In the genomic region with DNA sequence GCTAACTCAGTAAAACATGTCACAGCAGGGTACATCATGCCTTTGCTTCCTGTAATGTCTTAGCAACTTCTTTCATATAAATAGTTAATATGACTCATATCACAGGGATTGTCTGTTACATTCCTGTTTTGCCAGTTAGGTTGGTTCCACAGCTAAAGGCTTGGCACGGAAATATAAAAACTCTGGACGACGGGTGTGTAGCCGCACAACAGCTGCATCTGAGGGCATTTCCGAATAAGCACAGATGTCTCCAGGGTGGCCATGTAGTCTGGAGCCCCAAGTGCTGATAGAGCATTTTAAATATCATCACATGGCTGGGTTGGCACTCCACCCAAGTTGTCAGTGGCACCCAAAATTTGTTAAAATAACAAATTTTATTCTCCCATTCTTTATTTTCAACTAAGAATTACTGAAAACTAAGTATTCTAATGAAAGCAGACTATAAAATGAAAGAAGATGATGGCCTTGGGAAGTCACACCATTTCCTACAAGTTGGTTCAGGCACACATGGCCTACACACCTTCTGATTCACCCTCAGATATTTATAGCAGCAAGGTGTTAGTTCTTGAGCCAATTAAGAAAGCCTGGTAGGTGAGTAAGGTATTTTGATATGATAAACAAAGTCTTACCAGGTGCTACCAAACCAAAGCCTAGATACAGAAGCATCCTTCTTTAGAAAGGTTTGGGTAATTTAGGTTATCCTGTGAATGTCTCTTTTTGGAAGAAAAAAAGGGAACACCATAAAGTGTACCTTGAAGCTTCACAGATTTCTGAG, we compare ENCODE assay signal across 8 cellular contexts.
DNase-seq lines count a peak whose midpoint lies in the region; ATAC-seq and TF ChIP-seq lines count a peak whose summit lies in the region.

No MANE protein-coding gene starts in this region.

- peaks cover 4% of the 10 kb centered on the region for H3K36me3 Mint-ChIP-seq in activated T-cell treated with anti-CD3 and anti-CD28 coated beads, Interleukin-2, amount 50 U/mL, for 24 hours (ENCODE audit: low read depth)

- H3K9me3 Mint-ChIP-seq in activated T-cell treated with anti-CD3 and anti-CD28 coated beads, Interleukin-2, amount 50 U/mL, for 24 hours = peaks cover 1% of the 10 kb centered on the region

- H3K27ac Mint-ChIP-seq in activated T-cell treated with anti-CD3 and anti-CD28 coated beads, Interleukin-2, amount 50 U/mL, for 24 hours = peak overlapping the region; percentile 94

- TF ChIP-seq CTCF in VCaP (conservative IDR thresholded peaks at IDR 0.05) (no peak), GM13977 (IDR thresholded peaks at IDR 0.05; ENCODE audit: extremely low read depth, insufficient read depth, missing control alignments) (no peak)

- in situ Hi-C loops in GM13977 (cut with MboI; ENCODE audit: low pct_unique_long_range_greater_than_20kb, low sequenced_read_pairs, unreplicated experiment) = no loop called here

- ATAC-seq in HG03354 (IDR thresholded peaks at IDR 0.05; ENCODE audit: poor library complexity, severe bottlenecking, unreplicated experiment) = peak; percentile 17

- H3K4me3 Mint-ChIP-seq in activated T-cell treated with anti-CD3 and anti-CD28 coated beads, Interleukin-2, amount 50 U/mL, for 24 hours = peak overlapping the region; percentile 42

- H3K27me3 Mint-ChIP-seq in activated T-cell treated with anti-CD3 and anti-CD28 coated beads, Interleukin-2, amount 50 U/mL, for 24 hours = no peaks in the 10 kb centered on the region

- DNase-seq in activated T-cell treated with anti-CD3 and anti-CD28 coated beads, Interleukin-2, amount 50 U/mL, for 24 hours = no peak
- DNase-seq in activated T-cell treated with anti-CD3 and anti-CD28 coated beads for 4 hours = no peak
- DNase-seq in glomerular visceral epithelial cell (ENCODE audit: extremely low spot score) = peak; percentile 95
- DNase-seq in stromal cell of bone marrow (ENCODE audit: low read depth) = peak; percentile 28
- no peak for DNase-seq in GM13977 (ENCODE audit: low spot score)
- no peak for DNase-seq in NCI-H2227 treated with DMSO at 0.1 percent for 48 hours (lab: John Stamatoyannopoulos, UW)

- H3K27ac ChIP-seq in VCaP = peak overlapping the region; percentile 93

- peaks cover 92% of the 10 kb centered on the region for H3K4me1 Mint-ChIP-seq in activated T-cell treated with anti-CD3 and anti-CD28 coated beads, Interleukin-2, amount 50 U/mL, for 24 hours (ENCODE audit: low read depth)

Comparison
In these comparisons a context has a peak if more than half of its experiments do, and no peak if none do; other contexts are left out.
1. DNase-seq: peak in glomerular visceral epithelial cell (single experiment) and stromal cell of bone marrow (single experiment); none in activated T-cell treated with anti-CD3 and anti-CD28 coated beads, Interleukin-2, amount 50 U/mL, for 24 hours (single experiment), activated T-cell treated with anti-CD3 and anti-CD28 coated beads for 4 hours (single experiment), GM13977 (single experiment) and NCI-H2227 treated with DMSO at 0.1 percent for 48 hours (single experiment).